2 cellular contexts compared by ENCODE assay signal in genomic region chr9:88114968-88115612, GRCh38. TPM values are rescaled to one million over a fixed set of nuclear protein-coding genes. Genes with fewer than 3 reads are reported as not detected.
"Had no signal": no experiment of that assay in that cellular context is flagged by ENCODE, and none has a peak within 500 bp of the region (broad histone marks: within the 10 kb centered on the region; RNA-seq: fewer than 3 reads in every experiment).

No MANE protein-coding gene starts in this region.

RNA-seq across cellular contexts. Expression of gene SPATA31C2, which starts 23.2 kb away (rescaled TPM):
- total RNA-seq: Right ventricle myocardium superior, SJSA1 had no signal
